In the genomic region with DNA sequence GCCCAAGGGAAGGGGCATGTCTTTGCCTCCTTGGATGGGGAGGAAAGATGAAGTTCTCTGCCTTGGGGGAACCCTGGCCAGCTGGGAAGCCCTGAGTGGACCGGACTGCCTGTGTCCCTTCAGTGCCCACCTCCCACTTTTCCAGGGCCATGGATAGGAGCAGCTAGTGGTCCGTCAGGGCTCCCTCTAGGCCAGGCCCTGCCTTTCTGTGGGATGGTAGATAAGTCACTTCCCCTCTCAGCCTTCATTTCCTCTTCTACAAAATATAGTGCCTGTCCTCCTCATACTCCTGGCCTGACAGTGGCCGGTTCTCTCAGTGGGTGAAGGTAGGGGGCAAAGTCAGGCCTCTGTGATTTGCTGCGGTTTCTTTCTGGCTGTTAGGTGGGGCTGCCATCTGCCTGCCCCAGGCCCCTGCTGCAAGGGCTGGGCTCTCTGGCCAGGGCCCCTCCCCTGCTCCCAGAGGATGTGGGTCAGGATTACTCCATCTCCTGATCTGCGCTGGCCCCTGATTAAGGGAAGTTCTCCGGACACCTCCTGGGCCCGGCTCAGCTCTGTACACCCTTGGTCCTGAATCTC, we compare ENCODE assay signal across 8 cellular contexts. TPM values are rescaled to one million over a fixed set of nuclear protein-coding genes. Genes with fewer than 3 reads are reported as not detected.
DNase-seq lines count a peak whose midpoint lies in the region; ATAC-seq and TF ChIP-seq lines count a peak whose summit lies in the region.

No MANE protein-coding gene starts in this region.

- no peaks in the 10 kb centered on the region for H3K36me3 ChIP-seq in parathyroid adenoma (ENCODE audit: control insufficient read depth, insufficient read depth, low read length)

- H3K27ac ChIP-seq in parathyroid adenoma: peak overlapping the region; percentile 70

- peak overlapping the region; percentile 87 for H3K4me2 ChIP-seq in parathyroid adenoma (ENCODE audit: low read length)

- peaks cover 74% of the 10 kb centered on the region for H3K4me1 Mint-ChIP-seq in activated naive CD4-positive, alpha-beta T cell treated with anti-CD3 and anti-CD28 coated beads, Interleukin-2, amount 50 U/mL, for 24 hours

- H3K4me1 ChIP-seq in parathyroid adenoma: peaks cover 6% of the 10 kb centered on the region

- H3K4me3 Mint-ChIP-seq in activated naive CD4-positive, alpha-beta T cell treated with anti-CD3 and anti-CD28 coated beads, Interleukin-2, amount 50 U/mL, for 24 hours: peak overlapping the region; percentile 93

- no peak for DNase-seq in activated naive CD4-positive, alpha-beta T cell (lab: John Stamatoyannopoulos, UW)
- peak; percentile 77 for DNase-seq in UCSD-AML1 (lab: John Stamatoyannopoulos, UW; ENCODE audit: unreplicated experiment)
- DNase-seq in fibroblast of villous mesenchyme (ENCODE audit: low read depth): peak; percentile 79
- DNase-seq in amniotic stem cell (lab: John Stamatoyannopoulos, UW): no peak

- no peak overlapping the region for H2AFZ ChIP-seq in parathyroid adenoma

- no peak overlapping the region for H3K9ac ChIP-seq in parathyroid adenoma

- H3K9me3 ChIP-seq in parathyroid adenoma (ENCODE audit: control insufficient read depth, low read length): no peaks in the 10 kb centered on the region

- ATAC-seq in GM21360 (IDR thresholded peaks at IDR 0.05; ENCODE audit: unreplicated experiment) (no peak), GM21447 (IDR thresholded peaks at IDR 0.05; ENCODE audit: unreplicated experiment) (no peak)

- no peaks in the 10 kb centered on the region for H3K27me3 ChIP-seq in parathyroid adenoma (ENCODE audit: control insufficient read depth, insufficient read depth, low read length)

- no peaks in the 10 kb centered on the region for H3K27me3 Mint-ChIP-seq in activated naive CD4-positive, alpha-beta T cell treated with anti-CD3 and anti-CD28 coated beads, Interleukin-2, amount 50 U/mL, for 24 hours

- no peaks in the 10 kb centered on the region for H3K9me3 Mint-ChIP-seq in activated naive CD4-positive, alpha-beta T cell treated with anti-CD3 and anti-CD28 coated beads, Interleukin-2, amount 50 U/mL, for 24 hours

- H3K4me3 ChIP-seq in fibroblast of villous mesenchyme (ENCODE audit: low read depth, low read length) (peak overlapping the region; percentile 98), parathyroid adenoma (ENCODE audit: low read depth, low read length) (peak overlapping the region; percentile 74)

- H3K79me2 ChIP-seq in parathyroid adenoma: no peaks in the 10 kb centered on the region

- no peaks in the 10 kb centered on the region for H3K36me3 Mint-ChIP-seq in activated naive CD4-positive, alpha-beta T cell treated with anti-CD3 and anti-CD28 coated beads, Interleukin-2, amount 50 U/mL, for 24 hours

- no peak for TF ChIP-seq CTCF in fibroblast of villous mesenchyme (IDR thresholded peaks at IDR 0.05; ENCODE audit: insufficient read depth, low read depth, low read length)
- no peak for TF ChIP-seq CTCF in parathyroid adenoma (IDR thresholded peaks at IDR 0.05)

- H3K27ac Mint-ChIP-seq in activated naive CD4-positive, alpha-beta T cell treated with anti-CD3 and anti-CD28 coated beads, Interleukin-2, amount 50 U/mL, for 24 hours: peak overlapping the region; percentile 94

RNA-seq across cellular contexts. Expression of a gene that starts 1.4 kb away (rescaled TPM):
- total RNA-seq in fibroblast of villous mesenchyme: 30.9 and 48.8 TPM in 2 replicates

RNA-seq across cellular contexts. Expression of a gene that starts 17.6 kb away (rescaled TPM):
- 9.7 and 11.2 TPM in 2 replicates for total RNA-seq in fibroblast of villous mesenchyme

Comparison
In these comparisons a context has a peak if more than half of its experiments do, and no peak if none do; other contexts are left out.
1. DNase-seq: peak in UCSD-AML1 (single experiment) and fibroblast of villous mesenchyme (single experiment); none in activated naive CD4-positive, alpha-beta T cell (0 of 4) and amniotic stem cell (single experiment).